ENCODE assay signal across 8 cellular contexts in the genomic region with DNA sequence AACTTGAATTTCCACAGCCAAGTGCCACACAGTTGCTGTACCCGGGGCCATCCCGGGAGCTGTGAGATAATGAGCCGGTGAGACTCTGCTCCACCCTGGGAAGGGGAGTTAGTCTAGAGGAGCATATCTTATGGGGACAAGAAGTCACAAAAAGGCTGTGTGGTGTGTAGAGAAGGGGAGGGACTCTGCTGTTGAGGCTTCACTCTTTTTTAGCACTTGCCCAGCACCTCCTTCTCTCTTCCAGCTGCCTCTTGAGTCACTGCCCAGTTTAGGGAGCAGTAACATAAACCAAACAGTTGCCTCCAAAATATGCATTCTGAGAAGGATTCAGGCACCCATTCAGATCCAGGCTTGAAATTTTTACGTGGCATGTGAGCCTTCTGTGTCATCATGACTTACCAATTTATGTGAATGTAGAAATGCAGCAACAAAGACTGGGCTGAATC. TPM values are rescaled to one million over a fixed set of nuclear protein-coding genes. Genes with fewer than 3 reads are reported as not detected.
A peak's percentile ranks its signal among the peaks of the same experiment; 100 is the strongest.
DNase-seq lines count a peak whose midpoint lies in the region; TF ChIP-seq lines count a peak whose summit lies in the region.

No MANE protein-coding gene starts in this region.

- H3K9me3 Mint-ChIP-seq in HFFc6 = no peaks in the 10 kb centered on the region
- H3K9me3 Mint-ChIP-seq in brain = no peaks in the 10 kb centered on the region
- no peaks in the 10 kb centered on the region for H3K9me3 Mint-ChIP-seq in immature natural killer cell

- peaks cover 28% of the 10 kb centered on the region for H3K36me3 Mint-ChIP-seq in HFFc6 (ENCODE audit: low read depth)
- peaks cover 24% of the 10 kb centered on the region for H3K36me3 Mint-ChIP-seq in brain
- peaks cover 0 to 2% (median 0%) of the 10 kb centered on the region in 3 donors for H3K36me3 Mint-ChIP-seq in immature natural killer cell

- DNase-seq in SKM-1 (lab: John Stamatoyannopoulos, UW; ENCODE audit: unreplicated experiment) = peak; percentile 53
- no peak for DNase-seq in SKM-1 treated with dmso at 0.1 percent for 144 hours (lab: John Stamatoyannopoulos, UW; ENCODE audit: unreplicated experiment)
- peak; percentile 91 for DNase-seq in HFFc6
- DNase-seq in NCI-H69 (lab: John Stamatoyannopoulos, UW) = peak; percentile 47
- DNase-seq in immature natural killer cell = peak in 1 of 3 donors; percentile 16
- DNase-seq in stimulated activated CD4-positive, alpha-beta T cell treated with anti-CD3 and anti-CD28 coated beads, Interleukin-4, amount 100 ng/mL, for 1 hour = peak; percentile 5
- no peak for DNase-seq in middle frontal gyrus (ENCODE audit: extremely low spot score, low spot score)

- H3K4me3 Mint-ChIP-seq in HFFc6 (peak overlapping the region; percentile 97), brain (peak overlapping the region; percentile 87 to 99 (median 96)), immature natural killer cell (peak overlapping the region; percentile 91 to 99 (median 96))

- H3K27me3 Mint-ChIP-seq in HFFc6 (ENCODE audit: insufficient read depth) (peaks cover 2% of the 10 kb centered on the region; the same call in 1 of the 2 replicates), brain (peaks cover 8% of the 10 kb centered on the region), immature natural killer cell (ENCODE audit: low read depth in 3 of 3) (peaks cover 7 to 16% (median 13%) of the 10 kb centered on the region in 3 donors)

- peak overlapping the region; percentile 99 for H3K27ac Mint-ChIP-seq in HFFc6
- peak overlapping the region; percentile 89 to 98 (median 97) for H3K27ac Mint-ChIP-seq in brain
- H3K27ac Mint-ChIP-seq in immature natural killer cell = peak overlapping the region; percentile 96 to 100 (median 99)

- peaks cover 54% of the 10 kb centered on the region for H3K4me1 Mint-ChIP-seq in HFFc6 (ENCODE audit: low read depth)
- peaks cover 49% of the 10 kb centered on the region for H3K4me1 Mint-ChIP-seq in brain
- peaks cover 43 to 57% of the 10 kb centered on the region in 2 donors for H3K4me1 Mint-ChIP-seq in immature natural killer cell

- TF ChIP-seq CTCF in HFFc6 (IDR thresholded peaks at IDR 0.05) = no peak
- TF ChIP-seq CTCF in brain (conservative IDR thresholded peaks at IDR 0.05) = no peak

RNA-seq across cellular contexts. Expression of gene WDR26, which starts 0.7 kb away (rescaled TPM):
- total RNA-seq in HFFc6 (2021; fragmentation: NEBNext Ultra II Directional; extraction: Animal tissue kit (Norgen Biotek cat#: 25700)) = 100 to 1,000 TPM in 1 of 6 experiments, 10 to 100 TPM in 5; 85.4 to 105 (median 90.8) TPM
- polyA plus RNA-seq in brain (ENCODE audit: insufficient read depth, low read depth, low replicate concordance) (34.3 TPM), immature natural killer cell (1 to 10 TPM in 2 of 3 donors, under 1 TPM in 1; 0.36 to 6.5 (median 3.6) TPM)

Comparison
In these comparisons a context has a peak if more than half of its experiments do, and no peak if none do; other contexts are left out.
1. DNase-seq: peak in SKM-1 (single experiment), HFFc6 (single experiment), NCI-H69 (single experiment) and stimulated activated CD4-positive, alpha-beta T cell treated with anti-CD3 and anti-CD28 coated beads, Interleukin-4, amount 100 ng/mL, for 1 hour (single experiment); none in SKM-1 treated with dmso at 0.1 percent for 144 hours (single experiment) and middle frontal gyrus (single experiment).
2. Peak in every context shown above with its lines, with median percentiles within 50 percentile points of each other: H3K27ac Mint-ChIP-seq and H3K4me3 Mint-ChIP-seq.